21 cellular contexts compared by ENCODE assay signal in the genomic region with DNA sequence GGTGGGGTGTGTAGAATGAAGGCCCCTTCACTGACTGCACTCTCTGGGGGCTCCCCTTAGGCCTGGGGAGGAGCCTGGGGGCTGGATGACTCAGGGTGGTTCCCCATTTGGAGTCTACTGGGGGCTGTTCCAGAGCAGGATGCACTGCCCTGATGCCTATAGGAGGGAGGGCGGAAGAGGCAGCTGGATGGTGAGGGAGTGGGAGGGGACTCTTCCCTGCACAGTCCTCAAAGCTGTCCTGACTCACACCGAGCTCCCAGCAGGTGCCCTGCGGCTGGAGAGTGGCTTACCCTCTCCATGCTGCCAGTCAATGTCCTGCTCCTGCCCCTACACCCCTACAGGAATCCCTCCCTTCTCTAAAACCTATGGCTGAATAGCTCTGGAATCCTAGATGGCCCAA.
"Had no signal": no experiment of that assay in that cellular context is flagged by ENCODE, and none has a peak within 500 bp of the region (broad histone marks: within the 10 kb centered on the region; RNA-seq: fewer than 3 reads in every experiment).

No MANE protein-coding gene starts in this region.

- DNase-seq: cerebellar nuclear complex; effector memory CD8-positive, alpha-beta T cell; glutamatergic neuron; immature natural killer cell; left ventricle myocardium superior; mesenchymal stem cell; naive B cell; small intestine; stimulated activated CD4-positive, alpha-beta T cell treated with anti-CD3 and anti-CD28 coated beads, Interleukin-12 subunit alpha, Interleukin-12 subunit beta, amount 100 ng/mL, for 4 hours; stomach; substantia nigra had no signal

- FAIRE-seq: colon, keratinocyte, small intestine, urothelium cell line had no signal

- H2AFZ ChIP-seq: parathyroid adenoma had no signal

- H3K9ac ChIP-seq: parathyroid adenoma had no signal

- H3K36me3 ChIP-seq: gastroesophageal sphincter, stomach, thoracic aorta had no signal

- H3K79me2 ChIP-seq: parathyroid adenoma had no signal

- H3K27me3 ChIP-seq: esophagus muscularis mucosa, gastroesophageal sphincter, stomach had no signal

- ATAC-seq: effector memory CD8-positive, alpha-beta T cell; gastroesophageal sphincter; left ventricle myocardium superior; stimulated activated effector memory CD8-positive, alpha-beta T cell treated with anti-CD3 and anti-CD28 coated beads, Interleukin-12 subunit alpha, Interleukin-12 subunit beta, amount 100 ng/mL, for 72 hours had no signal

- H3K9me3 ChIP-seq: esophagus muscularis mucosa, gastroesophageal sphincter, stomach, thoracic aorta had no signal

- H3K27ac ChIP-seq: epithelial cell of prostate, esophagus muscularis mucosa, gastroesophageal sphincter, parathyroid adenoma, stomach, thoracic aorta had no signal

- H3K4me3 ChIP-seq: esophagus muscularis mucosa, gastroesophageal sphincter, lung, stomach, thoracic aorta had no signal

- H3K4me1 ChIP-seq: parathyroid adenoma, stomach had no signal
